In genomic region chr1:167412072-167412471, GRCh38 we compare ENCODE assay signal across 18 cellular contexts.
DNase-seq lines count a peak whose midpoint lies in the region; ATAC-seq and TF ChIP-seq lines count a peak whose summit lies in the region.
"Had no signal": no experiment of that assay in that cellular context is flagged by ENCODE, and none has a peak within 500 bp of the region (broad histone marks: within the 10 kb centered on the region; RNA-seq: fewer than 3 reads in every experiment).

No MANE protein-coding gene starts in this region.

- WGBS in psoas muscle, 3 donors: 54 to 73% (median 57%) methylated on average over 4 of the region's 4 CpGs
- WGBS in aorta, 2 donors: 85 to 90% methylated on average over 4 of the region's 4 CpGs

- H3K27me3 Mint-ChIP-seq in T-helper 17 cell: no peaks in the 10 kb centered on the region

- no peak for TF ChIP-seq CTCF in psoas muscle (IDR thresholded peaks at IDR 0.05)

- H3K27ac ChIP-seq in psoas muscle: no peak overlapping the region
- no peak overlapping the region for H3K27ac ChIP-seq in aorta (ENCODE audit: low read depth in 1 of 2, low read length in 2 of 2)
- H3K27ac ChIP-seq: gastrocnemius medialis, right atrium auricular region, SJSA1 had no signal

- H3K4me3 ChIP-seq in psoas muscle (no peak overlapping the region), aorta (ENCODE audit: low read length in 2 of 2) (no peak overlapping the region)
- H3K4me3 ChIP-seq: gastrocnemius medialis, right atrium auricular region, SJSA1 had no signal

- H3K27ac Mint-ChIP-seq in T-helper 17 cell: peak overlapping the region; percentile 27

- H3K4me3 Mint-ChIP-seq in T-helper 17 cell: no peak overlapping the region
- H3K4me3 Mint-ChIP-seq: neural crest cell had no signal

- peaks cover 10% of the 10 kb centered on the region for H3K4me1 Mint-ChIP-seq in T-helper 17 cell

- no peaks in the 10 kb centered on the region for H3K27me3 ChIP-seq in psoas muscle (ENCODE audit: insufficient read depth in 3 of 3, low read length in 2 of 3)
- no peaks in the 10 kb centered on the region for H3K27me3 ChIP-seq in aorta (ENCODE audit: control insufficient read depth in 1 of 2, insufficient read depth in 2 of 2, low read length in 1 of 2)
- H3K27me3 ChIP-seq: gastrocnemius medialis, right atrium auricular region, SJSA1 had no signal

- H3K36me3 ChIP-seq in psoas muscle (ENCODE audit: insufficient read depth in 1 of 2, low read depth in 1 of 2) (peaks cover 2 to 44% of the 10 kb centered on the region in 2 donors), aorta (ENCODE audit: control insufficient read depth in 1 of 2, insufficient read depth in 2 of 2, low read length in 1 of 2) (peaks cover 0 to 7% of the 10 kb centered on the region in 2 donors)

- ATAC-seq in T-helper 17 cell (no peak), psoas muscle (peak; percentile 37 to 74 (median 58)), aorta (ENCODE audit: low FRiP score) (no peak)
- ATAC-seq: left colon had no signal

- intact Hi-C loops in psoas muscle (cut with DNase I) (no loop called here), aorta (cut with DNase I) (no loop called here)

- H3K36me3 Mint-ChIP-seq in T-helper 17 cell (ENCODE audit: low read depth): peaks cover 13% of the 10 kb centered on the region

- H3K4me1 ChIP-seq in psoas muscle (no peaks in the 10 kb centered on the region), aorta (ENCODE audit: control insufficient read depth in 1 of 2, insufficient read depth in 2 of 2, low read length in 2 of 2) (no peaks in the 10 kb centered on the region)
- H3K4me1 ChIP-seq: gastrocnemius medialis, right atrium auricular region, SJSA1 had no signal

- H3K9me3 ChIP-seq in T-helper 17 cell (ENCODE audit: control insufficient read depth, low read length, poor library complexity, severe bottlenecking) (no peaks in the 10 kb centered on the region), psoas muscle (no peaks in the 10 kb centered on the region), aorta (ENCODE audit: control insufficient read depth, low read length) (no peaks in the 10 kb centered on the region)
- H3K9me3 ChIP-seq: gastrocnemius medialis, right atrium auricular region, SJSA1 had no signal

- DNase-seq in activated T-cell treated with anti-CD3 and anti-CD28 coated beads for 48 hours (ENCODE audit: low read depth): peak; percentile 25
- no peak for DNase-seq in activated T-cell treated with anti-CD3 and anti-CD28 coated beads for 4 hours
- DNase-seq in NCI-H1436 treated with DMSO at 0.1 percent for 48 hours (lab: John Stamatoyannopoulos, UW): peak; percentile 29
- no peak for DNase-seq in T-helper 17 cell
- no peak for DNase-seq in psoas muscle
- no peak for DNase-seq in Ammon's horn (ENCODE audit: low spot score)
- DNase-seq in nucleus accumbens (lab: John Stamatoyannopoulos, UW): no peak
- no peak for DNase-seq in aorta
- DNase-seq: activated CD4-positive, CD25-positive, alpha-beta regulatory T cell; EL; Kasumi-1; left colon; NCI-H1417 treated with DMSO at 0.1 percent for 48 hours; NCI-H526 treated with DMSO at 0.1 percent for 48 hours had no signal

Comparison
In these comparisons a context has a peak if more than half of its experiments do, and no peak if none do; other contexts are left out.
1. DNase-seq: peak in activated T-cell treated with anti-CD3 and anti-CD28 coated beads for 48 hours (single experiment) and NCI-H1436 treated with DMSO at 0.1 percent for 48 hours (single experiment); none in activated T-cell treated with anti-CD3 and anti-CD28 coated beads for 4 hours (single experiment), T-helper 17 cell (0 of 3), psoas muscle (0 of 2), Ammon's horn (single experiment), nucleus accumbens (0 of 56) and aorta (0 of 2).
2. ATAC-seq: peak in psoas muscle (4 of 4); none in T-helper 17 cell (single experiment) and aorta (single experiment).